7 cellular contexts compared by ENCODE assay signal in the genomic region with DNA sequence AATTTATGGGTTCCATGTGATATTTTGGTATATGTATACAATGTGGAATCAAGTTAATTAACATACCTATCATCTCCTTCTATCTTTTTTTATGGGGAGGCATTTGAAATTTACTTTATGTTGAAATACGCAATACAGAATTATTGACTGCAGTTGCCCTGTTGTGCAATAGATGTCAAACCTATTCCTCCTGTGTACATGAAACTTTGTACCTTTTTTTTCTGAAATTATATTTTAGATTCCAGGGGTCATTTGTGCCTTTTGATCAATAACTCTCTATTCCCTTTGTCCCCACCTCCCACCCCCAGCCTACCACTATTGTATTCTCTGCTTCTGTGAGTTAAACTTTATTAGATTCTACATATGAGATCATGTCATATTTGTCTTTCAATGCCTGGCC.
"Had no signal": no experiment of that assay in that cellular context is flagged by ENCODE, and none has a peak within 500 bp of the region (broad histone marks: within the 10 kb centered on the region; RNA-seq: fewer than 3 reads in every experiment).

No MANE protein-coding gene starts in this region.

- DNase-seq: H9, HCEC 1CT, KBM-7 had no signal

- H3K4me2 ChIP-seq: GM23338 had no signal

- ATAC-seq: GM23338 had no signal

- H3K4me3 ChIP-seq: GM23338 had no signal

- FAIRE-seq: H1, H54, HTR-8/SVneo had no signal

- H2AFZ ChIP-seq: GM23338 had no signal
